ENCODE assay signal across 25 cellular contexts in genomic region chr6:166546653-166547052, GRCh38.
"Had no signal": no experiment of that assay in that cellular context is flagged by ENCODE, and none has a peak within 500 bp of the region (broad histone marks: within the 10 kb centered on the region; RNA-seq: fewer than 3 reads in every experiment).

No MANE protein-coding gene starts in this region.

- H3K27me3 ChIP-seq: colonic mucosa, esophagus squamous epithelium, gastrocnemius medialis, heart right ventricle, left lung had no signal

- DNase-seq: colonic mucosa; cortex of kidney; effector CD8-positive, alpha-beta T cell; effector memory CD8-positive, alpha-beta T cell; endodermal cell; erythroblast; esophagus squamous epithelium; foreskin fibroblast; foreskin melanocyte; gastrocnemius medialis; glutamatergic neuron; heart right ventricle; hippocampal formation; left cardiac atrium; left lung; left ventricle myocardium superior; mammary epithelial cell; mesendoderm; midbrain had no signal

- H3K4me1 ChIP-seq: colonic mucosa had no signal

- H3K27ac ChIP-seq: colonic mucosa, epithelial cell of prostate, esophagus squamous epithelium, gastrocnemius medialis, heart right ventricle, left lung had no signal

- H3K4me3 ChIP-seq: colonic mucosa, esophagus squamous epithelium, gastrocnemius medialis, heart right ventricle, left lung, lung had no signal

- H3K9me3 ChIP-seq: colonic mucosa, esophagus squamous epithelium, gastrocnemius medialis, heart right ventricle, left lung had no signal

- H3K36me3 ChIP-seq: colonic mucosa, esophagus squamous epithelium, gastrocnemius medialis had no signal

- FAIRE-seq: endometrium, islet of Langerhans, keratinocyte had no signal

- ATAC-seq: effector memory CD8-positive, alpha-beta T cell; esophagus mucosa; gastrocnemius medialis; heart right ventricle; left cardiac atrium; left lung; left ventricle myocardium superior had no signal
